In the genomic region with DNA sequence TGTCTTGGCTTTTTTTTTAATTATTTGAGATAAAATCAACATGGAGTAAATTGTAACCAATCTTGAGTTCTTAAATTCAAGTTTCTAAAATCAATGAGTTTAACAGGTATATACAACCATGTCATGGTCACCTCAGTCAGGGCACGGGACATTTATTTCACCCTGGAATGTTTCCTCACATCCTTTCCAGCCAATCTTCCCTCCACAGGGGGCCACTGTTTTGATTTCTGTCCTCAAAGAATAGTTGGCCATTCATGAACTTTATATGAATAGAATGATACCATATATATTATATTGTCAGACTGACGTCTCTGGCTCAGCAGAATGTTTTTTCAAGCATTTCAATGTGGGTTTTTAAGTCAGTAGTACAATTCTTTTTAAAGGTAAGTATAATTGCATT, we compare ENCODE assay signal across 1 cellular context.
TF ChIP-seq lines count a peak whose summit lies in the region.

No MANE protein-coding gene starts in this region.

TF ChIP-seq in IMR-90, 13 proteins besides CTCF, POLR2A, EP300 and RAD21 (continued from another document):
- no peak for TF ChIP-seq ELK1 (IDR thresholded peaks at IDR 0.05; ENCODE audit: borderline replicate concordance, low read depth, low read length)
- TF ChIP-seq MAFK (IDR thresholded peaks at IDR 0.05; ENCODE audit: low read depth, low read length), result no peak
- TF ChIP-seq USF2 (IDR thresholded peaks at IDR 0.05; ENCODE audit: low read depth, low read length), result no peak
TF ChIP-seq in IMR-90: peak in this region for 0.
